ENCODE assay signal across 8 cellular contexts in genomic region chr17:4986951-4987766, GRCh38. TPM values are rescaled to one million over a fixed set of nuclear protein-coding genes. Genes with fewer than 3 reads are reported as not detected.
DNase-seq lines count a peak whose midpoint lies in the region; ATAC-seq and TF ChIP-seq lines count a peak whose summit lies in the region.

Gene CAMTA2 (minus strand): TSS chr17:4987675. CDS start chr17:4986222, 1,453 bp downstream.

- TF ChIP-seq EP300 in neural cell (conservative IDR thresholded peaks at IDR 0.05; ENCODE audit: poor library complexity, severe bottlenecking) = peak; percentile 42

- H3K79me2 ChIP-seq in neural cell (replicated peaks; ENCODE audit: insufficient read depth, low read length) = no peaks in the 10 kb centered on the region

- H3K9me3 ChIP-seq in KOPT-K1 (ENCODE audit: insufficient read depth, low read length, poor library complexity, severe bottlenecking) (no peaks in the 10 kb centered on the region), neural cell (ENCODE audit: low read length) (no peaks in the 10 kb centered on the region), stomach smooth muscle (ENCODE audit: control insufficient read depth in 2 of 2, low read length in 2 of 2) (no peaks in the 10 kb centered on the region)

- no peaks in the 10 kb centered on the region for H3F3A ChIP-seq in neural cell (ENCODE audit: insufficient read depth, low read length, poor library complexity, severe bottlenecking)

- H2AFZ ChIP-seq in neural cell (ENCODE audit: low read depth, low read length) = peak within 1 kb of the TSS; percentile 90

- peak within 1 kb of the TSS; percentile 78 for H3K9ac ChIP-seq in neural cell (ENCODE audit: low read length)
- peak within 1 kb of the TSS; percentile 90 to 91 for H3K9ac ChIP-seq in stomach smooth muscle (ENCODE audit: low read length in 2 of 2)

- H3K27me3 ChIP-seq in neural cell (ENCODE audit: insufficient read depth, low read depth, low read length) (peaks cover 2% of the 10 kb centered on the region), stomach smooth muscle (ENCODE audit: control insufficient read depth in 1 of 2, insufficient read depth in 2 of 2, low read length in 2 of 2) (no peaks in the 10 kb centered on the region)

- peak; percentile 65 for ATAC-seq in GM21576 (IDR thresholded peaks at IDR 0.05; ENCODE audit: unreplicated experiment)

- H3K36me3 ChIP-seq in KOPT-K1 (ENCODE audit: insufficient read depth, low read length) (peaks cover 9% of the 10 kb centered on the region; the same call in 1 of the 2 replicates), neural cell (ENCODE audit: insufficient read depth, low read length) (no peaks in the 10 kb centered on the region), stomach smooth muscle (ENCODE audit: control insufficient read depth in 2 of 2, insufficient read depth in 2 of 2, low read length in 2 of 2) (peaks cover 12 to 13% of the 10 kb centered on the region in 2 donors)

- DNase-seq in DMS153 (lab: John Stamatoyannopoulos, UW) (peak; percentile 16), RWPE1 (ENCODE audit: low spot score) (peak; percentile 77), fibroblast of the conjunctiva (ENCODE audit: low read depth) (peak; percentile 52)
- peak; percentile 81 for DNase-seq in activated effector memory CD4-positive, alpha-beta T cell treated with Interleukin-2 at 50 U/mL for 16 hours

- H3K4me3 ChIP-seq in neural cell (ENCODE audit: low read length) = peak within 1 kb of the TSS; percentile 94
- H3K4me3 ChIP-seq in stomach smooth muscle (ENCODE audit: low read length in 2 of 2) = peak within 1 kb of the TSS; percentile 88 to 90

- peaks cover 32% of the 10 kb centered on the region for H3K4me1 ChIP-seq in stomach smooth muscle (ENCODE audit: control insufficient read depth, insufficient read depth, low read length)

- TF ChIP-seq RAD21 in neural cell (conservative IDR thresholded peaks at IDR 0.05) = peak; percentile 42

- POLR2A ChIA-PET in RWPE1 (lab: Yijun Ruan, JAX; ENCODE audit: low non-redundant PET) = interaction anchor here (0.6 to 1.7 kb wide), 4 partner anchors 18 to 40 kb away, joined by 3 to 10 read pairs (median 4); partner anchors contain the start of genes PFN1 and SPAG7

- no peaks in the 10 kb centered on the region for H4K20me1 ChIP-seq in neural cell (ENCODE audit: insufficient read depth)

- H3K27ac ChIP-seq in KOPT-K1 (ENCODE audit: low read depth, low read length, poor library complexity, severe bottlenecking) (peak within 1 kb of the TSS; percentile 63), RWPE1 (peak within 1 kb of the TSS; percentile 87), neural cell (ENCODE audit: low read length) (peak within 1 kb of the TSS; percentile 24), stomach smooth muscle (ENCODE audit: low read length) (peak within 1 kb of the TSS; percentile 93)

- no peaks in the 10 kb centered on the region for H3K9me2 ChIP-seq in neural cell (ENCODE audit: insufficient read depth, low read length)

- CTCF ChIA-PET in RWPE1 (lab: Yijun Ruan, JAX) = interaction anchor here (0.6 to 2.0 kb wide), 11 partner anchors 11 to 1320 kb away, joined by 3 to 9 read pairs (median 4); partner anchors contain the start of genes ENO3, INCA1 and KIF1C

- peak; percentile 85 for TF ChIP-seq CTCF in RWPE1 (conservative IDR thresholded peaks at IDR 0.05; ENCODE audit: low read depth)
- peak; percentile 92 for TF ChIP-seq CTCF in neural cell (IDR thresholded peaks at IDR 0.05; ENCODE audit: poor library complexity, severe bottlenecking)

- peak within 1 kb of the TSS; percentile 73 for H3K4me2 ChIP-seq in neural cell (ENCODE audit: low read length)

TF ChIP-seq in neural cell, 6 proteins besides CTCF, POLR2A, EP300 and RAD21:
- TF ChIP-seq POLR2AphosphoS5 (IDR thresholded peaks at IDR 0.05) (peak; percentile 79), MXI1 (conservative IDR thresholded peaks at IDR 0.05; ENCODE audit: poor library complexity, severe bottlenecking) (peak; percentile 54), SMC3 (conservative IDR thresholded peaks at IDR 0.05; ENCODE audit: poor library complexity) (peak; percentile 41), TAF1 (IDR thresholded peaks at IDR 0.05; ENCODE audit: low read depth) (no peak), REST (IDR thresholded peaks at IDR 0.05; ENCODE audit: borderline replicate concordance) (no peak), EZH2 (IDR thresholded peaks at IDR 0.05; ENCODE audit: borderline replicate concordance, insufficient read depth, low read length, poor library complexity, severe bottlenecking) (no peak)

RNA-seq across cellular contexts. Expression of gene CAMTA2, which starts in this region (rescaled TPM):
- 3.7 and 7.3 TPM in 2 replicates for polyA plus RNA-seq in neural cell
- polyA minus RNA-seq in neural cell = 5.8 and 9.8 TPM in 2 replicates

Comparison
In these comparisons a context has a peak if more than half of its experiments do, and no peak if none do; other contexts are left out.
1. Peak in every context shown above with its lines: DNase-seq, ATAC-seq, H3K4me3 ChIP-seq and H3K27ac ChIP-seq.
2. DNase-seq: peak in every context shown above with its lines; median percentile 81 in activated effector memory CD4-positive, alpha-beta T cell treated with Interleukin-2 at 50 U/mL for 16 hours; 77 in RWPE1; 52 in fibroblast of the conjunctiva; 16 in DMS153.
3. H3K27ac ChIP-seq: peak in every context shown above with its lines; median percentile 93 in stomach smooth muscle; 87 in RWPE1; 63 in KOPT-K1; 24 in neural cell.